ENCODE assay signal across 19 cellular contexts in the genomic region with DNA sequence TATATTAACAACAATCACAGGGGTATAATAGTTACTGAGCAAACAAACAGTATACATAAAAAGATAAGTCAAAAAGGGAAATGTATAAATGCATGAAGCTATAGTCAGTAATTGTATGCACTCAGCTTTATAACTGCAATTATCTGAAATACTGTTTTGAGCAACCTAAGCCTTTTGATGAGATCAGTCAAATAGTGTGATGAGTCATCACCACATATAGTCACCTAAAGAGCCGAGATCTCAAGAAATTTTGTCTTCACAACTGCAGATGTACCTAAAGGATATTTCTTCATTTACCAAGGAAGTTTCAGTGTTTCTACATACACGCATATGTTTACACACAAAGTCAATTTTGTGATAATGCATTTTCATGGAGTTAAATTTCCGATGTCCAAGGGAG.
"Had no signal": no experiment of that assay in that cellular context is flagged by ENCODE, and none has a peak within 500 bp of the region (broad histone marks: within the 10 kb centered on the region; RNA-seq: fewer than 3 reads in every experiment).

No MANE protein-coding gene starts in this region.

- H3K27ac ChIP-seq: body of pancreas, colonic mucosa, esophagus squamous epithelium, pancreas, thyroid gland, uterus, WERI-Rb-1 had no signal

- DNase-seq: activated CD4-positive, alpha-beta memory T cell treated with anti-CD3 and anti-CD28 coated beads, Interleukin-2, amount 10 ng/mL, durations not matched to agents 7 days and 5 days; activated CD8-positive, alpha-beta memory T cell treated with anti-CD3 and anti-CD28 coated beads, Interleukin-2, amount 50 U/mL, for 4 hours; activated gamma-delta T cell; activated T-cell treated with anti-CD3 and anti-CD28 coated beads, Interleukin-2, amount 50 U/mL, for 48 hours; amygdala; body of pancreas; central memory CD4-positive, alpha-beta T cell; colonic mucosa; esophagus squamous epithelium; foreskin fibroblast; hippocampal formation; left ventricle myocardium superior; mesenchymal stem cell; naive thymus-derived CD8-positive, alpha-beta T cell; pancreas; thyroid gland; uterus; WERI-Rb-1 had no signal

- H3K4me3 ChIP-seq: body of pancreas, colonic mucosa, esophagus squamous epithelium, pancreas, thyroid gland, uterus had no signal

- H3K36me3 ChIP-seq: colonic mucosa, esophagus squamous epithelium, pancreas, thyroid gland, uterus, WERI-Rb-1 had no signal

- ATAC-seq: body of pancreas; left ventricle myocardium superior; naive thymus-derived CD8-positive, alpha-beta T cell; pancreas; stimulated activated memory B cell treated with anti-CD40 and anti-IgM and Interleukin-4, amounts not matched to agents 10 μg/mL and 1 μg/mL and 100 μg/mL, for 72 hours had no signal

- H3K9me3 ChIP-seq: body of pancreas, colonic mucosa, esophagus squamous epithelium, pancreas, thyroid gland, uterus had no signal

- H3K27me3 ChIP-seq: body of pancreas, colonic mucosa, esophagus squamous epithelium, pancreas, thyroid gland, uterus had no signal

- H3K4me1 ChIP-seq: colonic mucosa, esophagus squamous epithelium, thyroid gland, uterus had no signal
